Comparison of ENCODE assay signal across 18 cellular contexts in genomic region chr22:32805586-32805881, GRCh38. TPM values are rescaled to one million over a fixed set of nuclear protein-coding genes. Genes with fewer than 3 reads are reported as not detected.
DNase-seq lines count a peak whose midpoint lies in the region; ATAC-seq, FAIRE-seq and TF ChIP-seq lines count a peak whose summit lies in the region.
"Had no signal": no experiment of that assay in that cellular context is flagged by ENCODE, and none has a peak within 500 bp of the region (broad histone marks: within the 10 kb centered on the region; RNA-seq: fewer than 3 reads in every experiment).

No MANE protein-coding gene starts in this region.

- no peak for ATAC-seq in IMR-90 (ENCODE audit: low read depth)
- no peak for ATAC-seq in HG03442 (IDR thresholded peaks at IDR 0.05; ENCODE audit: unreplicated experiment)
- ATAC-seq: activated CD8-positive, alpha-beta T cell treated with anti-CD3 and anti-CD28 coated beads for 36 hours; activated T-helper 17 cell treated with anti-CD3 and anti-CD28 coated beads, Interleukin-2, amount 50 U/mL, for 72 hours; left lung; SK-N-SH treated with all-trans-retinoic acid at 6 μM for 48 hours had no signal

- intact Hi-C loops in IMR-90 (cut with micrococcal nuclease), result loop anchor here (10.0 kb wide), 1 partner anchor 391 kb away; the partner anchor contains the start of gene RTCB
- intact Hi-C loops in tibial artery (cut with DNase I; ENCODE audit: low total_unique reads), result loop anchor here (10.0 kb wide), 1 partner anchor 181 kb away; no protein-coding TSS in a partner anchor
- intact Hi-C loops in kidney (cut with DNase I), result loop anchor here (10.0 kb wide), 1 partner anchor 189 kb away; no protein-coding TSS in a partner anchor

- H3K36me3 ChIP-seq in IMR-90 (ENCODE audit: control insufficient read depth, insufficient read depth, low read length) (peaks cover 35% of the 10 kb centered on the region), rectal smooth muscle tissue (ENCODE audit: control insufficient read depth, insufficient read depth, low read length) (no peaks in the 10 kb centered on the region), tibial artery (peaks cover 0 to 14% (median 12%) of the 10 kb centered on the region in 3 donors), kidney (ENCODE audit: control insufficient read depth in 1 of 2, insufficient read depth in 2 of 2, low read length in 2 of 2) (peaks cover 0 to 4% of the 10 kb centered on the region in 2 donors)
- H3K36me3 ChIP-seq: colonic mucosa had no signal

- H2AFZ ChIP-seq in IMR-90 (replicated peaks; ENCODE audit: low read length, poor library complexity), result no peak overlapping the region

- peaks cover 86% of the 10 kb centered on the region for H4K20me1 ChIP-seq in IMR-90 (ENCODE audit: insufficient read depth, low read length)

- H3K9me1 ChIP-seq in IMR-90 (ENCODE audit: insufficient read depth, low read length), result peaks cover 38% of the 10 kb centered on the region

- H4K8ac ChIP-seq in IMR-90 (ENCODE audit: low read depth in 2 of 2, low read length in 2 of 2), result no peak overlapping the region

- H2BK20ac ChIP-seq in IMR-90 (ENCODE audit: low read depth, low read length), result no peak overlapping the region

- peak overlapping the region; percentile 93; the same call in 1 of the 2 replicates for H3K4me2 ChIP-seq in IMR-90 (ENCODE audit: low read depth, low read length)

- DNase-seq in IMR-90 (no peak), coronary artery (ENCODE audit: low spot score) (no peak), tibial artery (no peak), DMS79 (lab: John Stamatoyannopoulos, UW) (no peak), kidney (no peak)
- DNase-seq: activated CD8-positive, alpha-beta T cell treated with anti-CD3 and anti-CD28 coated beads for 36 hours; activated naive CD4-positive, alpha-beta T cell treated with anti-CD3 and anti-CD28 coated beads, Interleukin-2, amount 50 U/mL, for 16 hours; colonic mucosa; Karpas-422; left lung; NCI-H1417 treated with DMSO at 0.1 percent for 48 hours; NCI-H446 had no signal

- no peak overlapping the region for H4K5ac ChIP-seq in IMR-90 (ENCODE audit: low read depth, low read length)

- H3K18ac ChIP-seq in IMR-90 (ENCODE audit: low read depth, low read length), result no peak overlapping the region

- POLR2A ChIA-PET in IMR-90 (lab: Charles Lee; ENCODE audit: unreplicated experiment), result interaction anchor here (0.6 to 1.0 kb wide), 3 partner anchors 184 to 421 kb away, joined by 3 to 7 read pairs (median 4); partner anchors contain the start of gene FBXO7

- dilution Hi-C loops in IMR-90 (cut with HindIII; ENCODE audit: low sequenced_read_pairs, unreplicated experiment), result no loop called here

- H2BK15ac ChIP-seq in IMR-90 (ENCODE audit: low read depth, low read length), result no peak overlapping the region

- no peak overlapping the region for H3K14ac ChIP-seq in IMR-90 (replicated peaks; ENCODE audit: low read depth, low read length)

- no peak overlapping the region for H2AK9ac ChIP-seq in IMR-90 (replicated peaks; ENCODE audit: low read depth, low read length, poor library complexity)

- H3K9ac ChIP-seq in IMR-90 (ENCODE audit: low read depth, low read length), result no peak overlapping the region
- H3K9ac ChIP-seq in rectal smooth muscle tissue (ENCODE audit: low read length), result no peak overlapping the region
- H3K9ac ChIP-seq in kidney (ENCODE audit: low read length in 2 of 2), result no peak overlapping the region

- no peak overlapping the region for H4K91ac ChIP-seq in IMR-90 (ENCODE audit: insufficient read depth, low read depth, low read length)

- H3K79me1 ChIP-seq in IMR-90 (ENCODE audit: low read depth in 1 of 2, low read length in 2 of 2), result peaks cover 34 to 81% of the 10 kb centered on the region in 2 experiments

- CTCF ChIA-PET in IMR-90 (lab: Yijun Ruan, JAX), result interaction anchor here (0.5 to 0.6 kb wide), 3 partner anchors 286 to 1266 kb away, joined by 3 to 6 read pairs (median 3); no protein-coding TSS in a partner anchor

- no peaks in the 10 kb centered on the region for H3K9me3 ChIP-seq in IMR-90 (ENCODE audit: control insufficient read depth, insufficient read depth, low read length)
- H3K9me3 ChIP-seq in tibial artery, result no peaks in the 10 kb centered on the region
- H3K9me3 ChIP-seq in kidney (ENCODE audit: control insufficient read depth in 1 of 2, low read length in 2 of 2), result no peaks in the 10 kb centered on the region
- H3K9me3 ChIP-seq: colonic mucosa, left lung had no signal

- H2BK5ac ChIP-seq in IMR-90 (ENCODE audit: low read depth, low read length, poor library complexity, severe bottlenecking), result no peak overlapping the region

- WGBS in IMR-90 (ENCODE audit: extremely low coverage in 2 of 2, insufficient read length in 1 of 2), 2 experiments, result no CpG with 5 or more reads among the region's 3 CpGs

- BruUV-seq in IMR-90 (replicated peaks; lab: Mats Ljungman, UMichigan), result no TSS peak

- no peak for FAIRE-seq in kidney (lab: Jason Lieb, UNC)
- FAIRE-seq: frontal cortex, GM18507 had no signal

- H3K4me1 ChIP-seq in IMR-90 (ENCODE audit: control insufficient read depth, insufficient read depth, low read length), result peaks cover 26% of the 10 kb centered on the region
- H3K4me1 ChIP-seq in rectal smooth muscle tissue (ENCODE audit: control insufficient read depth, insufficient read depth, low read length), result peaks cover 44% of the 10 kb centered on the region
- peaks cover 6 to 73% (median 39%) of the 10 kb centered on the region in 4 donors for H3K4me1 ChIP-seq in tibial artery
- peaks cover 25 to 32% of the 10 kb centered on the region in 2 donors for H3K4me1 ChIP-seq in kidney (ENCODE audit: control insufficient read depth in 1 of 2, insufficient read depth in 1 of 2, low read depth in 1 of 2, low read length in 2 of 2)
- H3K4me1 ChIP-seq: colonic mucosa had no signal

- TF ChIP-seq CTCF in IMR-90 (conservative IDR thresholded peaks at IDR 0.05; ENCODE audit: low read depth, low read length) (no peak), coronary artery (IDR thresholded peaks at IDR 0.05) (no peak), tibial artery (IDR thresholded peaks at IDR 0.05) (no peak), kidney (IDR thresholded peaks at IDR 0.05; ENCODE audit: borderline replicate concordance, extremely low read depth, insufficient read depth) (no peak)

- H3K27ac ChIP-seq in IMR-90 (ENCODE audit: insufficient read depth, low read length) (no peak overlapping the region), coronary artery (peak overlapping the region in 1 of 2 donors; percentile 93), rectal smooth muscle tissue (ENCODE audit: low read depth, low read length) (no peak overlapping the region), tibial artery (no peak overlapping the region), kidney (ENCODE audit: low read depth in 2 of 2, low read length in 2 of 2) (no peak overlapping the region)
- H3K27ac ChIP-seq: colonic mucosa, left lung had no signal

- in situ Hi-C loops in IMR-90 (cut with MboI; ENCODE audit: low sequenced_read_pairs), result loop anchor here (25.0 kb wide), 1 partner anchor 843 kb away; no protein-coding TSS in a partner anchor

- TF ChIP-seq RAD21 in IMR-90 (IDR thresholded peaks at IDR 0.05; ENCODE audit: low read length), result no peak

- no peak overlapping the region for H3K4ac ChIP-seq in IMR-90 (ENCODE audit: low read depth, low read length)

- no peak overlapping the region for H2AK5ac ChIP-seq in IMR-90 (ENCODE audit: low read depth, low read length)

- H3K23ac ChIP-seq in IMR-90 (ENCODE audit: low read depth, low read length), result no peak overlapping the region

- no peaks in the 10 kb centered on the region for H3K27me3 ChIP-seq in IMR-90 (ENCODE audit: control insufficient read depth, insufficient read depth, low read length)
- no peaks in the 10 kb centered on the region for H3K27me3 ChIP-seq in rectal smooth muscle tissue (ENCODE audit: control insufficient read depth, insufficient read depth, low read length)
- no peaks in the 10 kb centered on the region for H3K27me3 ChIP-seq in tibial artery

- H2BK120ac ChIP-seq in IMR-90 (ENCODE audit: low read depth, low read length), result no peak overlapping the region

- H3K4me3 ChIP-seq in IMR-90 (ENCODE audit: insufficient read depth, low read depth, low read length) (no peak overlapping the region), coronary artery (peak overlapping the region; percentile 94), rectal smooth muscle tissue (ENCODE audit: low read length) (peak overlapping the region; percentile 87), tibial artery (peak overlapping the region; percentile 81 to 92), kidney (ENCODE audit: low read length in 2 of 2) (peak overlapping the region in 1 of 2 donors; percentile 15)
- H3K4me3 ChIP-seq: colonic mucosa had no signal

- no peak overlapping the region for H3K56ac ChIP-seq in IMR-90 (ENCODE audit: extremely low read depth, insufficient read depth, low read length)

- TF ChIP-seq POLR2A in IMR-90 (IDR thresholded peaks at IDR 0.05; ENCODE audit: low read depth, low read length), result no peak

TF ChIP-seq in IMR-90, 13 proteins besides CTCF, POLR2A, EP300 and RAD21 (continues in another document):
- TF ChIP-seq MAFK (IDR thresholded peaks at IDR 0.05; ENCODE audit: low read depth, low read length), result no peak
- no peak for TF ChIP-seq BHLHE40 (IDR thresholded peaks at IDR 0.05; ENCODE audit: low read depth, low read length)
- no peak for TF ChIP-seq USF2 (IDR thresholded peaks at IDR 0.05; ENCODE audit: low read depth, low read length)
- no peak for TF ChIP-seq CHD1 (IDR thresholded peaks at IDR 0.05; ENCODE audit: low read depth, low read length)
- no peak for TF ChIP-seq RCOR1 (IDR thresholded peaks at IDR 0.05; ENCODE audit: insufficient replicate concordance, low read length)
- no peak for TF ChIP-seq MXI1 (IDR thresholded peaks at IDR 0.05; ENCODE audit: borderline replicate concordance, low read depth, low read length)
- TF ChIP-seq FOS (IDR thresholded peaks at IDR 0.05; ENCODE audit: low read depth, low read length), result no peak

RNA-seq across cellular contexts. Expression of gene TIMP3, which starts 4.0 kb away (rescaled TPM):
- total RNA-seq in IMR-90 (2012; rRNA removed), result 98.8 and 108 TPM in 2 replicates
- 173 and 179 TPM in 2 replicates for polyA plus RNA-seq in IMR-90 (2012; rRNA removed)
- 114 and 148 TPM in 2 replicates for polyA plus RNA-seq in IMR-90 (2012; cell fraction: cytosol; rRNA removed)
- polyA plus RNA-seq in IMR-90 (2012; cell fraction: nucleus; rRNA removed; ENCODE audit: low replicate concordance), result 70.7 and 131 TPM in 2 replicates
- total RNA-seq in kidney, result 818 TPM
- 198 TPM for polyA plus RNA-seq in kidney (ENCODE audit: insufficient read depth, low read depth, low replicate concordance)
- total RNA-seq: activated T-helper 17 cell treated with anti-CD3 and anti-CD28 coated beads, Interleukin-2, amount 50 U/mL, for 72 hours had no signal
